In genomic region chr16:51524555-51525373, GRCh38 we compare ENCODE assay signal across 11 cellular contexts.
DNase-seq lines count a peak whose midpoint lies in the region; ATAC-seq lines count a peak whose summit lies in the region.
"Had no signal": no experiment of that assay in that cellular context is flagged by ENCODE, and none has a peak within 500 bp of the region (broad histone marks: within the 10 kb centered on the region; RNA-seq: fewer than 3 reads in every experiment).

No MANE protein-coding gene starts in this region.

- no peak overlapping the region for H3K4me3 Mint-ChIP-seq in T-helper 17 cell

- peak; percentile 59 for DNase-seq in AG20443 (ENCODE audit: low spot score)
- DNase-seq in M059J (ENCODE audit: low read depth) = peak; percentile 91
- DNase-seq in cerebellar cortex (ENCODE audit: low spot score) = peak; percentile 10
- peak; percentile 64 for DNase-seq in medulla oblongata (ENCODE audit: extremely low spot score)
- no peak for DNase-seq in left cardiac atrium
- DNase-seq in T-helper 17 cell = no peak
- DNase-seq: cortex of kidney, NCI-H345, psoas muscle had no signal

- H3K27ac Mint-ChIP-seq in T-helper 17 cell = no peak overlapping the region

- no peaks in the 10 kb centered on the region for H3K9me3 ChIP-seq in T-helper 17 cell (ENCODE audit: control insufficient read depth, low read length, poor library complexity, severe bottlenecking)
- H3K9me3 ChIP-seq: psoas muscle had no signal

- no peaks in the 10 kb centered on the region for H3K27me3 Mint-ChIP-seq in T-helper 17 cell

- ATAC-seq in left cardiac atrium = no peak
- no peak for ATAC-seq in HG02973 (IDR thresholded peaks at IDR 0.05; ENCODE audit: unreplicated experiment)
- ATAC-seq in HG02642 (IDR thresholded peaks at IDR 0.05; ENCODE audit: poor library complexity, unreplicated experiment) = no peak
- no peak for ATAC-seq in T-helper 17 cell
- ATAC-seq: psoas muscle had no signal

- no peaks in the 10 kb centered on the region for H3K36me3 Mint-ChIP-seq in T-helper 17 cell (ENCODE audit: low read depth)

- intact Hi-C loops in left cardiac atrium (cut with DNase I) = no loop called here

- no peaks in the 10 kb centered on the region for H3K4me1 Mint-ChIP-seq in T-helper 17 cell

Comparison
In these comparisons a context has a peak if more than half of its experiments do, and no peak if none do; other contexts are left out.
1. DNase-seq: peak in AG20443 (single experiment), M059J (single experiment), cerebellar cortex (single experiment) and medulla oblongata (single experiment); none in left cardiac atrium (single experiment) and T-helper 17 cell (0 of 3).